ENCODE assay signal across 28 cellular contexts in the genomic region with DNA sequence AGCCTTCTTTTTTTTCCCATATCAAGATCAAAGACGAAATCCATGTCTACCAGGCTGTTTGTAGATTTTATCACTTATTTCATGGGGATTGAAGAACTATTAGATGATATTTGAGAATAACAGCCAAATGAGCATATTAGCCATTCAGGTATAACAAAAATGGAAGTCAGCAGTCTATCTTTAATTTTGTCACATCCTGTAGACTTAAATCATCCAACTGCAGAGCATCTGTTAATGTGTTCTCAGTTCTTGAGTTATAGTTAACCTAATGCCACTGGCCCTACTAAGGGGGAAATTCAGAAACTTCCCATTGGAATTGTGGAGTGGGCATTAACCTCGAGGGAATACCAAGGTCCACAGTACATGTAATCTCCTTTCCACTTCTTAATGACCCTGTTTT.
"Had no signal": no experiment of that assay in that cellular context is flagged by ENCODE, and none has a peak within 500 bp of the region (broad histone marks: within the 10 kb centered on the region; RNA-seq: fewer than 3 reads in every experiment).

No MANE protein-coding gene starts in this region.

- H3K27ac Mint-ChIP-seq: dendritic cell treated with granulocyte-macrophage colony-stimulating factor and Interleukin-4, amounts not matched to agents 40 ng/mL and 50 ng/mL, for 4 days; effector memory CD8-positive, alpha-beta T cell; endodermal cell had no signal

- H3K4me3 ChIP-seq: colonic mucosa, coronary artery, dorsolateral prefrontal cortex, esophagus muscularis mucosa, esophagus squamous epithelium, gastrocnemius medialis, gastroesophageal sphincter, heart left ventricle, heart right ventricle had no signal

- H3K36me3 ChIP-seq: colonic mucosa, esophagus muscularis mucosa, esophagus squamous epithelium, gastrocnemius medialis, gastroesophageal sphincter, heart left ventricle, heart right ventricle had no signal

- H3K27ac ChIP-seq: colonic mucosa, coronary artery, dorsolateral prefrontal cortex, epithelial cell of prostate, esophagus muscularis mucosa, esophagus squamous epithelium, foreskin keratinocyte, gastrocnemius medialis, gastroesophageal sphincter, heart left ventricle, heart right ventricle had no signal

- DNase-seq: colonic mucosa; cortex of kidney; dermis blood vessel endothelial cell; dorsolateral prefrontal cortex; effector CD4-positive, alpha-beta T cell; effector CD8-positive, alpha-beta T cell; effector memory CD4-positive, alpha-beta T cell; effector memory CD8-positive, alpha-beta T cell; endodermal cell; erythroblast; esophagus squamous epithelium; foreskin fibroblast; foreskin keratinocyte; foreskin melanocyte; gastrocnemius medialis; glutamatergic neuron; head of caudate nucleus; heart left ventricle; heart right ventricle had no signal

- H3K9me3 ChIP-seq: colonic mucosa, gastrocnemius medialis, gastroesophageal sphincter had no signal

- FAIRE-seq: colon, endometrium, endothelial cell of umbilical vein had no signal

- H3K4me1 ChIP-seq: colonic mucosa, esophagus muscularis mucosa, esophagus squamous epithelium, foreskin keratinocyte, gastrocnemius medialis, gastroesophageal sphincter, heart left ventricle, heart right ventricle had no signal

- H3K27me3 ChIP-seq: colonic mucosa, dorsolateral prefrontal cortex, esophagus muscularis mucosa, esophagus squamous epithelium, foreskin keratinocyte, gastrocnemius medialis, gastroesophageal sphincter, heart left ventricle, heart right ventricle had no signal

- H3K4me3 Mint-ChIP-seq: dendritic cell treated with granulocyte-macrophage colony-stimulating factor and Interleukin-4, amounts not matched to agents 40 ng/mL and 50 ng/mL, for 4 days; effector memory CD8-positive, alpha-beta T cell; endodermal cell had no signal

- H3K27me3 Mint-ChIP-seq: dendritic cell treated with granulocyte-macrophage colony-stimulating factor and Interleukin-4, amounts not matched to agents 40 ng/mL and 50 ng/mL, for 4 days; effector memory CD8-positive, alpha-beta T cell had no signal

- ATAC-seq: effector memory CD8-positive, alpha-beta T cell; esophagus mucosa; foreskin keratinocyte; gastrocnemius medialis; gastroesophageal sphincter; heart left ventricle; heart right ventricle had no signal
